18 cellular contexts compared by ENCODE assay signal in genomic region chr18:22257022-22257543, GRCh38.
"Had no signal": no experiment of that assay in that cellular context is flagged by ENCODE, and none has a peak within 500 bp of the region (broad histone marks: within the 10 kb centered on the region; RNA-seq: fewer than 3 reads in every experiment).

No MANE protein-coding gene starts in this region.

- H3K4me2 ChIP-seq: hepatocyte, neural progenitor cell had no signal

- H3K4me1 Mint-ChIP-seq: activated CD4-positive, alpha-beta memory T cell treated with anti-CD3 and anti-CD28 coated beads, Interleukin-2, amount 10 ng/mL, durations not matched to agents 7 days and 5 days; activated CD4-positive, alpha-beta T cell treated with anti-CD3 and anti-CD28 coated beads for 36 hours; naive B cell; T-helper 17 cell had no signal

- H3K79me2 ChIP-seq: hepatocyte had no signal

- FAIRE-seq: colon, endometrium, keratinocyte had no signal

- H3K27ac ChIP-seq: cardiac muscle cell, hepatocyte, neural progenitor cell, sigmoid colon, tibial artery had no signal

- H3K9me3 Mint-ChIP-seq: activated CD4-positive, alpha-beta memory T cell treated with anti-CD3 and anti-CD28 coated beads, Interleukin-2, amount 10 ng/mL, durations not matched to agents 7 days and 5 days; activated naive CD4-positive, alpha-beta T cell treated with anti-CD3 and anti-CD28 coated beads for 36 hours had no signal

- H3K4me3 Mint-ChIP-seq: activated CD4-positive, alpha-beta memory T cell treated with anti-CD3 and anti-CD28 coated beads, Interleukin-2, amount 10 ng/mL, durations not matched to agents 7 days and 5 days; activated CD4-positive, alpha-beta T cell treated with anti-CD3 and anti-CD28 coated beads for 36 hours; activated naive CD4-positive, alpha-beta T cell treated with anti-CD3 and anti-CD28 coated beads for 36 hours; naive B cell; neural progenitor cell; T-helper 17 cell had no signal

- H2AFZ ChIP-seq: hepatocyte, neural progenitor cell had no signal

- H3K27ac Mint-ChIP-seq: activated CD4-positive, alpha-beta memory T cell treated with anti-CD3 and anti-CD28 coated beads, Interleukin-2, amount 10 ng/mL, durations not matched to agents 7 days and 5 days; activated CD4-positive, alpha-beta T cell treated with anti-CD3 and anti-CD28 coated beads for 36 hours; activated naive CD4-positive, alpha-beta T cell treated with anti-CD3 and anti-CD28 coated beads for 36 hours; naive B cell; neural progenitor cell; T-helper 17 cell had no signal

- DNase-seq: activated CD4-positive, alpha-beta memory T cell treated with anti-CD3 and anti-CD28 coated beads, Interleukin-2, amount 10 ng/mL, durations not matched to agents 7 days and 5 days; activated CD4-positive, alpha-beta T cell treated with anti-CD3 and anti-CD28 coated beads for 36 hours; activated naive CD4-positive, alpha-beta T cell treated with anti-CD3 and anti-CD28 coated beads for 36 hours; activated T-cell treated with anti-CD3 and anti-CD28 coated beads, Interleukin-2, amount 50 U/mL, for 48 hours; mammary epithelial cell; naive B cell; sigmoid colon; stimulated activated CD4-positive, alpha-beta T cell treated with anti-CD3 and anti-CD28 coated beads, Interleukin-1b, Interleukin-23, amount 100 ng/mL, for 48 hours; stimulated activated naive CD4-positive, alpha-beta T cell; T-helper 17 cell; tibial artery had no signal

- ATAC-seq: activated CD4-positive, alpha-beta T cell treated with anti-CD3 and anti-CD28 coated beads for 36 hours; left lobe of liver; T-helper 17 cell had no signal

- H3K9ac ChIP-seq: neural progenitor cell had no signal

- H3K27me3 ChIP-seq: cardiac muscle cell, hepatocyte, neural progenitor cell, sigmoid colon, tibial artery had no signal

- H3K4me1 ChIP-seq: neural progenitor cell, sigmoid colon had no signal

- H3K36me3 ChIP-seq: cardiac muscle cell, neural progenitor cell, sigmoid colon, tibial artery had no signal

- H3K27me3 Mint-ChIP-seq: activated CD4-positive, alpha-beta memory T cell treated with anti-CD3 and anti-CD28 coated beads, Interleukin-2, amount 10 ng/mL, durations not matched to agents 7 days and 5 days; activated CD4-positive, alpha-beta T cell treated with anti-CD3 and anti-CD28 coated beads for 36 hours; T-helper 17 cell had no signal

- H3K9me3 ChIP-seq: sigmoid colon, tibial artery had no signal

- H3K4me3 ChIP-seq: cardiac muscle cell, hepatocyte, neural progenitor cell, sigmoid colon, tibial artery had no signal

- H3K36me3 Mint-ChIP-seq: naive B cell, neural progenitor cell had no signal
